ENCODE assay signal across 24 cellular contexts in genomic region chr11:4830909-4831308, GRCh38. TPM values are rescaled to one million over a fixed set of nuclear protein-coding genes. Genes with fewer than 3 reads are reported as not detected.
"Had no signal": no experiment of that assay in that cellular context is flagged by ENCODE, and none has a peak within 500 bp of the region (broad histone marks: within the 10 kb centered on the region; RNA-seq: fewer than 3 reads in every experiment).

No MANE protein-coding gene starts in this region.

- H3K4me3 ChIP-seq: MG63, SJSA1, SK-N-MC had no signal

- ATAC-seq: HepG2 had no signal

- H3K36me3 ChIP-seq: MG63, SJSA1 had no signal

- H3K9me3 ChIP-seq: MG63, SJSA1 had no signal

- FAIRE-seq: HepG2, RCC 7860 had no signal

- H3K27ac ChIP-seq: SJSA1, SK-N-MC had no signal

- H3K27me3 ChIP-seq: MG63 had no signal

- H3K4me1 ChIP-seq: SJSA1 had no signal

- DNase-seq: IMR-90, Karpas-422, KG1, MG63, MV-4-11, NCI-H1048, NCI-H1105, NCI-H1436 treated with DMSO at 0.1 percent for 48 hours, NCI-H1694, NCI-H187 treated with DMSO at 0.1 percent for 48 hours, NCI-H2081 treated with DMSO at 0.1 percent for 48 hours, NCI-H2171, NCI-H446 treated with DMSO at 0.1 percent for 48 hours, NCI-H510A treated with DMSO at 0.1 percent for 48 hours, NCI-H82, Right ventricle myocardium superior, RPMI8226, SIG-M5 had no signal

RNA-seq across cellular contexts. Expression of gene OR51F2, which starts 9.8 kb away (rescaled TPM):
- total RNA-seq: HepG2; HT1080; Right ventricle myocardium superior; SJSA1; T-helper 1 cell treated with Interleukin-12 subunit alpha and Interleukin-12 subunit beta and Interleukin-4 antibody, amounts not matched to agents 30 ng/mL and 1 ng/mL, for 36 hours had no signal

RNA-seq across cellular contexts. Expression of gene OR51S1, which starts 18.1 kb away (rescaled TPM):
- total RNA-seq: HepG2; HT1080; IMR-90; Right ventricle myocardium superior; SJSA1; T-helper 1 cell treated with Interleukin-12 subunit alpha and Interleukin-12 subunit beta and Interleukin-4 antibody, amounts not matched to agents 30 ng/mL and 1 ng/mL, for 36 hours had no signal

RNA-seq across cellular contexts. Expression of gene OR52R1, which starts 26.7 kb away (rescaled TPM):
- total RNA-seq: HepG2; HT1080; IMR-90; Right ventricle myocardium superior; SJSA1; T-helper 1 cell treated with Interleukin-12 subunit alpha and Interleukin-12 subunit beta and Interleukin-4 antibody, amounts not matched to agents 30 ng/mL and 1 ng/mL, for 36 hours had no signal

RNA-seq across cellular contexts. Expression of gene OR51T1, which starts 50.8 kb away (rescaled TPM):
- total RNA-seq: HepG2; HT1080; IMR-90; Right ventricle myocardium superior; SJSA1; T-helper 1 cell treated with Interleukin-12 subunit alpha and Interleukin-12 subunit beta and Interleukin-4 antibody, amounts not matched to agents 30 ng/mL and 1 ng/mL, for 36 hours had no signal
